In genomic region chr17:82881292-82881823, GRCh38 we compare ENCODE assay signal across 13 cellular contexts. TPM values are rescaled to one million over a fixed set of nuclear protein-coding genes. Genes with fewer than 3 reads are reported as not detected.
A peak's percentile ranks its signal among the peaks of the same experiment; 100 is the strongest.
DNase-seq lines count a peak whose midpoint lies in the region; ATAC-seq lines count a peak whose summit lies in the region.
"Had no signal": no experiment of that assay in that cellular context is flagged by ENCODE, and none has a peak within 500 bp of the region (broad histone marks: within the 10 kb centered on the region; RNA-seq: fewer than 3 reads in every experiment).

No MANE protein-coding gene starts in this region.

- no peak overlapping the region for H3K23ac ChIP-seq in mesenchymal stem cell (ENCODE audit: low read length in 2 of 2)

- peak overlapping the region; percentile 73 for H3K9ac ChIP-seq in mesenchymal stem cell (ENCODE audit: low read length)

- peaks cover 44% of the 10 kb centered on the region for H3K79me1 ChIP-seq in mesenchymal stem cell (replicated peaks; ENCODE audit: low read length, poor library complexity, severe bottlenecking)

- no peak overlapping the region for H2BK15ac ChIP-seq in mesenchymal stem cell (ENCODE audit: low read depth, poor library complexity, severe bottlenecking)

- H3K4me2 ChIP-seq in mesenchymal stem cell (ENCODE audit: low read length, poor library complexity, severe bottlenecking), result no peak overlapping the region

- H2BK5ac ChIP-seq in mesenchymal stem cell (ENCODE audit: low read depth, low read length, poor library complexity, severe bottlenecking), result no peak overlapping the region

- peak overlapping the region; percentile 44 for H4K91ac ChIP-seq in mesenchymal stem cell (ENCODE audit: low read length)

- no peak overlapping the region for H3K27ac ChIP-seq in mesenchymal stem cell (ENCODE audit: low read length, poor library complexity, severe bottlenecking)
- peak overlapping the region; percentile 49 for H3K27ac ChIP-seq in urinary bladder (ENCODE audit: low read depth)

- intact Hi-C loops in Right ventricle myocardium superior (cut with DNase I) (no loop called here), left ventricle myocardium superior (cut with micrococcal nuclease) (no loop called here)

- no peaks in the 10 kb centered on the region for H3K9me3 ChIP-seq in mesenchymal stem cell (ENCODE audit: control insufficient read depth, low read length)

- peak overlapping the region in 1 of 2 experiments; percentile 34 for H2BK12ac ChIP-seq in mesenchymal stem cell (ENCODE audit: low read length in 2 of 2)

- peaks cover 3 to 21% of the 10 kb centered on the region in 2 experiments for H3K36me3 ChIP-seq in mesenchymal stem cell (ENCODE audit: control insufficient read depth in 1 of 2, insufficient read depth in 2 of 2, low read depth in 1 of 2, low read length in 2 of 2)
- no peaks in the 10 kb centered on the region for H3K36me3 ChIP-seq in urinary bladder (ENCODE audit: insufficient read depth)

- H3K36me3 Mint-ChIP-seq in activated T-helper 17 cell treated with anti-CD3 and anti-CD28 coated beads, Interleukin-2, amount 50 U/mL, for 72 hours (ENCODE audit: low read depth), result peaks cover 19% of the 10 kb centered on the region

- H3K4me3 ChIP-seq in mesenchymal stem cell (ENCODE audit: insufficient read depth in 1 of 2, low read depth in 1 of 2, low read length in 2 of 2) (peak overlapping the region in 1 of 2 experiments; percentile 67), urinary bladder (ENCODE audit: low read depth, low read length) (no peak overlapping the region)
- H3K4me3 ChIP-seq: lung had no signal

- H3K4me1 ChIP-seq in mesenchymal stem cell (ENCODE audit: control insufficient read depth, insufficient read depth, low read depth, low read length), result peaks cover 17% of the 10 kb centered on the region
- no peaks in the 10 kb centered on the region for H3K4me1 ChIP-seq in urinary bladder (ENCODE audit: insufficient read depth)

- H3K27me3 Mint-ChIP-seq in activated T-helper 17 cell treated with anti-CD3 and anti-CD28 coated beads, Interleukin-2, amount 50 U/mL, for 72 hours, result no peaks in the 10 kb centered on the region

- peak overlapping the region in 1 of 2 experiments; percentile 64 for H3K14ac ChIP-seq in mesenchymal stem cell (ENCODE audit: low read length in 2 of 2)

- peak overlapping the region; percentile 71 for H4K8ac ChIP-seq in mesenchymal stem cell (ENCODE audit: low read length)

- DNase-seq in Right ventricle myocardium superior (peak; percentile 36), left ventricle myocardium superior (no peak), mesenchymal stem cell (no peak), retina (no peak)
- DNase-seq in stimulated activated naive CD8-positive, alpha-beta T cell treated with anti-CD3 and anti-CD28 coated beads, Interleukin-15, Interleukin-2, amounts not matched to agents 100 U/mL and 50 U/mL, for 24 hours, result no peak
- DNase-seq: NCI-H226; stimulated activated CD4-positive, alpha-beta T cell treated with anti-CD3 and anti-CD28 coated beads, Interleukin-1b, Interleukin-23, amount 100 ng/mL, for 48 hours had no signal

- no peak for ATAC-seq in Right ventricle myocardium superior (ENCODE audit: poor library complexity)
- ATAC-seq in left ventricle myocardium superior, result no peak
- no peak for ATAC-seq in activated T-helper 17 cell treated with anti-CD3 and anti-CD28 coated beads, Interleukin-2, amount 50 U/mL, for 72 hours (replicated peaks)
- no peak for ATAC-seq in HG02588 (IDR thresholded peaks at IDR 0.05; ENCODE audit: unreplicated experiment)
- ATAC-seq in stimulated activated naive CD8-positive, alpha-beta T cell treated with anti-CD3 and anti-CD28 coated beads, Interleukin-15, Interleukin-2, amounts not matched to agents 100 U/mL and 50 U/mL, for 24 hours, result no peak
- ATAC-seq: Panc1 had no signal

- peak overlapping the region; percentile 81 for H3K4me3 Mint-ChIP-seq in activated T-helper 17 cell treated with anti-CD3 and anti-CD28 coated beads, Interleukin-2, amount 50 U/mL, for 72 hours

- 95% methylated on average over 21 of the region's 23 CpGs for WGBS in mesenchymal stem cell
- WGBS in urinary bladder, result 63% methylated on average over 23 of the region's 23 CpGs

- H3K27me3 ChIP-seq in mesenchymal stem cell (ENCODE audit: control insufficient read depth in 1 of 2, insufficient read depth in 1 of 2, low read length in 2 of 2), result no peaks in the 10 kb centered on the region

- H3K9me3 Mint-ChIP-seq in activated T-helper 17 cell treated with anti-CD3 and anti-CD28 coated beads, Interleukin-2, amount 50 U/mL, for 72 hours, result no peaks in the 10 kb centered on the region

- H3K27ac Mint-ChIP-seq in activated T-helper 17 cell treated with anti-CD3 and anti-CD28 coated beads, Interleukin-2, amount 50 U/mL, for 72 hours, result no peak overlapping the region

- H3K18ac ChIP-seq in mesenchymal stem cell (ENCODE audit: low read depth in 1 of 2, low read length in 2 of 2), result peak overlapping the region in 1 of 2 experiments; percentile 13

- H2BK120ac ChIP-seq in mesenchymal stem cell (ENCODE audit: low read depth, low read length), result no peak overlapping the region

- peaks cover 57% of the 10 kb centered on the region for H3K4me1 Mint-ChIP-seq in activated T-helper 17 cell treated with anti-CD3 and anti-CD28 coated beads, Interleukin-2, amount 50 U/mL, for 72 hours

- peak overlapping the region; percentile 6 to 7 for H3K4ac ChIP-seq in mesenchymal stem cell (ENCODE audit: low read depth in 1 of 2, low read length in 2 of 2)

- H2AK5ac ChIP-seq in mesenchymal stem cell (ENCODE audit: low read length, severe bottlenecking), result no peak overlapping the region

- no peak overlapping the region for H2AFZ ChIP-seq in mesenchymal stem cell (ENCODE audit: low read depth, low read length)

RNA-seq across cellular contexts. Expression of gene ZNF750, which starts 41.5 kb away (rescaled TPM):
- total RNA-seq in Right ventricle myocardium superior, result 0.13 TPM
- total RNA-seq in left ventricle myocardium superior, result 0.15 TPM
- not detected for total RNA-seq in activated T-helper 17 cell treated with anti-CD3 and anti-CD28 coated beads, Interleukin-2, amount 50 U/mL, for 72 hours
- polyA plus RNA-seq in mesenchymal stem cell (2013, experiment 1 of 2), result not detected
- polyA plus RNA-seq in mesenchymal stem cell (2013, experiment 2 of 2), result not detected
- total RNA-seq in urinary bladder, result 3.1 TPM
- polyA plus RNA-seq in urinary bladder, result 2.7 TPM
- total RNA-seq: H4 had no signal
